In the genomic region with DNA sequence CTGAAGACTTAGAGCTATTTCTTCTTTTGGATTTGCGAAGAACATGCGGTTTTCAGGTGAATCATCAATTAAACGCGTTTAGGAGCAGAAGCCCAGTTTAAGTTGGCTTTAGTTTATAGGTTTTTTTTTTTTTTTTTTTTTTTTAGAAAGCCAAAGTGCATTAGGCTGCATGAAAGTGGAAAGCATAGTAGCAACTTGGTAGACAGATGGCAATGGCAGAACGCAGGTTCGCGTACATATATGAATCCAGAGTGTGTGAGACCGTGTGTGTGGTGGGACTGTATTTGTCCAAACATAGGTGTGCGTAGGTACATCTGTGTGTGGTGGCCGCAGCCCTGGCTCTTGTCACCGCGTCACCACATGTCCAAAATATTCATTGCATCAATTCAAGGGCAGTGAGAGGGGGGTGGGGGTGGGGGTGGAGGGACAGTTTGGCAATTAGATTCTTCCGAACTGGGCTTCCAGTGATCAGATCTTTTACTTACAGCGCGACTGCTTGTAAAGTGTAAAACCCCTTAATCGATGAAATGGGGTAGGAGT, we compare ENCODE assay signal across 8 cellular contexts. TPM values are rescaled to one million over a fixed set of nuclear protein-coding genes. Genes with fewer than 3 reads are reported as not detected.
A peak's percentile ranks its signal among the peaks of the same experiment; 100 is the strongest.
DNase-seq lines count a peak whose midpoint lies in the region; ATAC-seq, FAIRE-seq and TF ChIP-seq lines count a peak whose summit lies in the region.

No MANE protein-coding gene starts in this region.

- peak overlapping the region; percentile 14 for H2BK5ac ChIP-seq in H9 (ENCODE audit: insufficient read length, low read length)

- H3K36me3 ChIP-seq in K562 (ENCODE audit: control insufficient read depth, insufficient read depth, low read length): no peaks in the 10 kb centered on the region
- H3K36me3 ChIP-seq in skeletal muscle tissue (ENCODE audit: control insufficient read depth in 3 of 3, insufficient read depth in 3 of 3, low read length in 3 of 3): no peaks in the 10 kb centered on the region

- H4K91ac ChIP-seq in H9 (ENCODE audit: insufficient read length, low read depth, low read length): no peak overlapping the region

- no peak for TF ChIP-seq RAD21 in K562 (CRISPR knock-in tag; conservative IDR thresholded peaks at IDR 0.05 in 1 of 2, IDR thresholded peaks at IDR 0.05 in 1 of 2)

- H3K79me2 ChIP-seq in H9 (ENCODE audit: insufficient read depth, low read length) (peaks cover 27% of the 10 kb centered on the region), K562 (ENCODE audit: control insufficient read depth, insufficient read depth, low read length) (peaks cover 49% of the 10 kb centered on the region)

- TF ChIP-seq CTCF in C4-2B (conservative IDR thresholded peaks at IDR 0.05) (no peak), H9 (conservative IDR thresholded peaks at IDR 0.05) (no peak), RWPE1 (conservative IDR thresholded peaks at IDR 0.05; ENCODE audit: low read depth) (no peak), K562 (IDR thresholded peaks at IDR 0.05 in 2 of 3, conservative IDR thresholded peaks at IDR 0.05 in 1 of 3; ENCODE audit: insufficient read depth in 2 of 3, low read depth in 1 of 3, low read length in 3 of 3) (no peak)

- no peaks in the 10 kb centered on the region for H3K27me3 Mint-ChIP-seq in H9 (ENCODE audit: low read depth)
- peaks cover 4 to 21% (median 13%) of the 10 kb centered on the region in 3 donors for H3K27me3 Mint-ChIP-seq in immature natural killer cell (ENCODE audit: low read depth in 3 of 3)

- in situ Hi-C loops in K562 (cut with MboI): no loop called here

- H3T11ph ChIP-seq in H9 (ENCODE audit: low read length): no peak overlapping the region

- TF ChIP-seq EP300 in K562 (IDR thresholded peaks at IDR 0.05; ENCODE audit: low read length): no peak

- H2AFZ ChIP-seq in H9 (ENCODE audit: low read length) (no peak overlapping the region), K562 (ENCODE audit: low read depth, low read length) (peak overlapping the region; percentile 94)

- H3K56ac ChIP-seq in H9 (ENCODE audit: insufficient read length, low read depth, low read length): peak overlapping the region; percentile 28

- intact Hi-C loops in K562 (cut with micrococcal nuclease): loop anchor here (5.0 kb wide), 3 partner anchors 52 to 523 kb away; a partner anchor contains a TSS

- H3K23me2 ChIP-seq in H9 (ENCODE audit: insufficient read length, low read depth, low read length, poor library complexity, severe bottlenecking): peaks cover 6% of the 10 kb centered on the region

- H3K36me3 Mint-ChIP-seq in H9 (ENCODE audit: insufficient read depth in 1 of 3, low read depth in 3 of 3) (peaks cover 5 to 15% (median 9%) of the 10 kb centered on the region in 3 experiments; a peak in 5 of 7 replicates), immature natural killer cell (no peaks in the 10 kb centered on the region)

- no peak overlapping the region for H2BK20ac ChIP-seq in H9 (ENCODE audit: low read depth, low read length, poor library complexity, severe bottlenecking)

- ATAC-seq in K562 (peak; percentile 14), GM18907 (IDR thresholded peaks at IDR 0.05; ENCODE audit: unreplicated experiment) (no peak)

- no peak for TF ChIP-seq POLR2A in K562 (conservative IDR thresholded peaks at IDR 0.05)

- TSS peak; percentile 64 for BruUV-seq in K562 (replicated peaks; lab: Mats Ljungman, UMichigan)

- H3K27me3 ChIP-seq in H9 (ENCODE audit: insufficient read depth, low read length): no peaks in the 10 kb centered on the region
- H3K27me3 ChIP-seq in K562 (ENCODE audit: control insufficient read depth in 2 of 2, insufficient read depth in 2 of 2, low read length in 2 of 2): no peaks in the 10 kb centered on the region
- no peaks in the 10 kb centered on the region for H3K27me3 ChIP-seq in skeletal muscle tissue (ENCODE audit: control insufficient read depth in 3 of 3, insufficient read depth in 3 of 3, low read length in 3 of 3)

- peak overlapping the region; percentile 88 for H3K27ac ChIP-seq in C4-2B
- H3K27ac ChIP-seq in H9 (ENCODE audit: insufficient read length, low read depth, low read length): peak overlapping the region; percentile 99
- H3K27ac ChIP-seq in RWPE1: peak overlapping the region; percentile 99
- peak overlapping the region; percentile 99 for H3K27ac ChIP-seq in K562 (ENCODE audit: extremely low read depth, low read depth, low read length)
- H3K27ac ChIP-seq in skeletal muscle tissue (ENCODE audit: low read depth, low read length): peak overlapping the region; percentile 91

- H3K9me3 Mint-ChIP-seq in H9: peaks cover 2 to 3% of the 10 kb centered on the region in 2 experiments; a peak in 3 of 5 replicates
- H3K9me3 Mint-ChIP-seq in immature natural killer cell: no peaks in the 10 kb centered on the region

- H2AK5ac ChIP-seq in H9 (ENCODE audit: insufficient read length, low read length): no peak overlapping the region

- H4K5ac ChIP-seq in H9 (ENCODE audit: insufficient read length, low read depth, low read length): peak overlapping the region; percentile 30

- H3K4me3 ChIP-seq in K562: peak overlapping the region; percentile 93
- H3K4me3 ChIP-seq in skeletal muscle tissue (ENCODE audit: low read length in 3 of 3): peak overlapping the region; percentile 91 to 98 (median 91)

- H3K27ac Mint-ChIP-seq in H9 (peak overlapping the region; percentile 100), immature natural killer cell (peak overlapping the region; percentile 95 to 99 (median 98))

- H3K9me1 ChIP-seq in K562 (ENCODE audit: control insufficient read depth, insufficient read depth, low read length): no peaks in the 10 kb centered on the region

- CTCF ChIA-PET in RWPE1 (lab: Yijun Ruan, JAX): no interaction called here
- CTCF ChIA-PET in K562 (lab: Yijun Ruan, JAX; ENCODE audit: low intra/inter-chr PET ratio): interaction anchor here (0.6 to 1.8 kb wide), 3 partner anchors 356 to 424 kb away, joined by 3 to 6 read pairs (median 5); no protein-coding TSS in a partner anchor

- peak; percentile 23 for FAIRE-seq in K562 (lab: Jason Lieb, UNC)

- H2BK12ac ChIP-seq in H9 (ENCODE audit: insufficient read length, low read depth, low read length): no peak overlapping the region

- H3K9ac ChIP-seq in H9 (ENCODE audit: extremely low read depth, insufficient read length, low read length) (peak overlapping the region; percentile 85), K562 (ENCODE audit: insufficient read depth in 1 of 2, low read depth in 2 of 2, low read length in 2 of 2) (peak overlapping the region; percentile 98 to 99; a peak in 3 of 4 replicates), skeletal muscle tissue (ENCODE audit: low read depth in 1 of 3, low read length in 3 of 3) (peak overlapping the region; percentile 88 to 96 (median 91))

- H3K18ac ChIP-seq in H9 (ENCODE audit: insufficient read length, low read depth, low read length): peak overlapping the region; percentile 89

- H3K4me2 ChIP-seq in H9 (ENCODE audit: insufficient read depth, insufficient read length, low read length) (peak overlapping the region; percentile 69), K562 (ENCODE audit: insufficient read depth, low read length) (peak overlapping the region; percentile 98)

- peak overlapping the region; percentile 3 for H3K23ac ChIP-seq in H9 (ENCODE audit: insufficient read length, low read depth, low read length)

- H3K4me1 Mint-ChIP-seq in H9 (peaks cover 32 to 34% of the 10 kb centered on the region in 2 experiments), immature natural killer cell (peaks cover 29 to 42% of the 10 kb centered on the region in 2 donors)

- peak overlapping the region; percentile 100 for H3K4me3 Mint-ChIP-seq in H9
- H3K4me3 Mint-ChIP-seq in immature natural killer cell: peak overlapping the region; percentile 98 to 100 (median 99)

- no CpG with 5 or more reads among the region's 16 CpGs for WGBS in H9 (ENCODE audit: extremely low coverage, insufficient read length, low lambda C conversion rate)
- WGBS in K562 (ENCODE audit: insufficient coverage, low coverage, missing lambda C conversion rate): under 1% methylated on average over 16 of the region's 16 CpGs

- H4K8ac ChIP-seq in H9 (replicated peaks; ENCODE audit: insufficient read length, low read depth, low read length): no peak overlapping the region

- H2BK15ac ChIP-seq in H9 (ENCODE audit: low read depth, low read length): no peak overlapping the region

- no peaks in the 10 kb centered on the region for H4K20me1 ChIP-seq in H9 (ENCODE audit: control insufficient read depth, insufficient read depth, insufficient read length)
- no peaks in the 10 kb centered on the region; the same call in 1 of the 2 replicates for H4K20me1 ChIP-seq in K562 (replicated peaks; ENCODE audit: control insufficient read depth, insufficient read depth, low read length)

- H3K79me1 ChIP-seq in H9 (ENCODE audit: insufficient read depth, low read depth, low read length, poor library complexity, severe bottlenecking): no peaks in the 10 kb centered on the region

- no peaks in the 10 kb centered on the region for H3K4me1 ChIP-seq in H9 (ENCODE audit: insufficient read depth, low read length)
- H3K4me1 ChIP-seq in K562 (replicated peaks in 1 of 2; ENCODE audit: control insufficient read depth in 2 of 2, insufficient read depth in 2 of 2, low read length in 2 of 2): peaks cover 8 to 21% of the 10 kb centered on the region in 2 experiments; a peak in 4 of 5 replicates
- peaks cover 5 to 9% (median 9%) of the 10 kb centered on the region in 3 donors for H3K4me1 ChIP-seq in skeletal muscle tissue (ENCODE audit: control insufficient read depth in 3 of 3, insufficient read depth in 3 of 3, low read length in 3 of 3)

- H2BK120ac ChIP-seq in H9 (ENCODE audit: low read depth, low read length, poor library complexity, severe bottlenecking): no peak overlapping the region

- DNase-seq in H9 (no peak), RWPE1 (ENCODE audit: low spot score) (peak; percentile 18), K562 (ENCODE audit: extremely low read depth in 1 of 4, low spot score in 3 of 4) (peak; percentile 63 to 66 (median 65)), immature natural killer cell (peak; percentile 26 to 44 (median 42))
- DNase-seq in effector CD8-positive, alpha-beta T cell (lab: John Stamatoyannopoulos, UW): no peak

- H3K9me3 ChIP-seq in H9 (ENCODE audit: control insufficient read depth, low read depth, low read length): no peaks in the 10 kb centered on the region
- H3K9me3 ChIP-seq in K562 (replicated peaks; ENCODE audit: control insufficient read depth, insufficient read depth, low read depth, low read length): no peaks in the 10 kb centered on the region
- no peaks in the 10 kb centered on the region for H3K9me3 ChIP-seq in skeletal muscle tissue (ENCODE audit: control insufficient read depth in 3 of 3, low read length in 3 of 3)

- POLR2A ChIA-PET in RWPE1 (lab: Yijun Ruan, JAX; ENCODE audit: low non-redundant PET): interaction anchor here (0.6 to 0.7 kb wide), 2 partner anchors 190 to 247 kb away, joined by 3 to 11 read pairs; no protein-coding TSS in a partner anchor
- POLR2A ChIA-PET in K562 (lab: Yijun Ruan, JAX): interaction anchor here (0.6 to 1.5 kb wide), 3 partner anchors 9 to 357 kb away, joined by 3 to 4 read pairs (median 4); no protein-coding TSS in a partner anchor

- peak overlapping the region; percentile 60 for H3K14ac ChIP-seq in H9 (ENCODE audit: insufficient read depth, low read length)

- H3K4ac ChIP-seq in H9 (ENCODE audit: low read depth, low read length): no peak overlapping the region

RNA-seq across cellular contexts. Expression of a gene that starts 0.9 kb away (rescaled TPM):
- total RNA-seq in H9 (2021) (192 and 194 TPM in 2 replicates), K562 (2014; rRNA removed) (24.2 and 24.4 TPM in 2 replicates), K562 (2014; rRNA removed; fragmentation: Illumina TruSeq; extraction: Trizol) (29.8 and 32.3 TPM in 2 replicates), K562 (2015; rRNA removed; fragmentation: Illumina TruSeq; extraction: Trizol) (23.5 and 26.5 TPM in 2 replicates), K562 (2021) (37.3 and 37.9 TPM in 2 replicates), skeletal muscle tissue (23.0 TPM)
- total RNA-seq in K562 (2011; cell fraction: chromatin; rRNA removed; ENCODE audit: low replicate concordance): 40.6 and 42.8 TPM in 2 replicates
- total RNA-seq in K562 (2011; cell fraction: nucleolus; rRNA removed): 21.5 and 22.1 TPM in 2 replicates
- 31.1 and 35.1 TPM in 2 replicates for total RNA-seq in K562 (2011; cell fraction: nucleoplasm; rRNA removed)
- polyA plus RNA-seq in K562 (2011; rRNA removed) (14.4 and 16.6 TPM in 2 replicates), K562 (2014; fragmentation: Illumina TruSeq; extraction: Trizol) (24.0 and 26.5 TPM in 2 replicates), K562 (2014; fragmentation: Nextera tagmentation; extraction: Ambion mirVana) (10 to 100 TPM in 1 of 2 experiments, 1 to 10 TPM in 1; 8.3 to 10.8 TPM), K562 (2014; rRNA removed) (18.5 and 18.6 TPM in 2 replicates), immature natural killer cell (10 to 100 TPM; 31.4 to 49.3 (median 42.0) TPM)
- polyA plus RNA-seq in K562 (2011; cell fraction: cytosol; rRNA removed): 11.4 and 12.2 TPM in 2 replicates
- polyA plus RNA-seq in K562 (2011; cell fraction: nucleus; rRNA removed): 21.5 and 25.9 TPM in 2 replicates
- 17.0 and 21.9 TPM in 2 replicates for polyA plus RNA-seq in K562 (2012)
- 32.5 and 34.1 TPM in 2 replicates for polyA minus RNA-seq in K562 (2011; rRNA and poly(A)+ RNA removed)
- 13.6 and 14.0 TPM in 2 replicates for polyA minus RNA-seq in K562 (2011; cell fraction: cytosol; rRNA and poly(A)+ RNA removed)
- polyA minus RNA-seq in K562 (2011; cell fraction: nucleus; rRNA and poly(A)+ RNA removed): 21.7 and 22.4 TPM in 2 replicates

Comparison
In these comparisons a context has a peak if more than half of its experiments do, and no peak if none do; other contexts are left out.
1. DNase-seq: peak in RWPE1 (single experiment), K562 (4 of 4) and immature natural killer cell (3 of 3); none in H9 (single experiment) and effector CD8-positive, alpha-beta T cell (single experiment).
2. Peak in every context shown above with its lines, with median percentiles within 50 percentile points of each other: H3K27ac ChIP-seq and H3K9ac ChIP-seq.